Comparison of ENCODE assay signal across 1 cellular context in genomic region chr11:76802151-76802550, GRCh38.
TF ChIP-seq lines count a peak whose summit lies in the region.

No MANE protein-coding gene starts in this region.

TF ChIP-seq in HepG2, 621 proteins besides CTCF, POLR2A, EP300 and RAD21:
- TF ChIP-seq ZNF20 (CRISPR knock-in tag; IDR thresholded peaks at IDR 0.05) (no peak), ZNF768 (CRISPR knock-in tag; IDR thresholded peaks at IDR 0.05) (no peak), HOMEZ (CRISPR knock-in tag; IDR thresholded peaks at IDR 0.05; ENCODE audit: low read depth) (no peak)
